8 cellular contexts compared by ENCODE assay signal in genomic region chr18:67123901-67124300, GRCh38.
"Had no signal": no experiment of that assay in that cellular context is flagged by ENCODE, and none has a peak within 500 bp of the region (broad histone marks: within the 10 kb centered on the region; RNA-seq: fewer than 3 reads in every experiment).

No MANE protein-coding gene starts in this region.

- ATAC-seq: HCT116, HepG2 had no signal

- H2AFZ ChIP-seq: GM23248 had no signal

- H3K4me3 ChIP-seq: GM23248, HAP-1 had no signal

- FAIRE-seq: HepG2 had no signal

- H3K36me3 ChIP-seq: HAP-1 had no signal

- H3K9ac ChIP-seq: GM23248 had no signal

- H3K4me1 ChIP-seq: HAP-1 had no signal

- DNase-seq: GM23248, GOT3, H7, HFFc6 had no signal

- H3K27ac ChIP-seq: GM23248, HL-60 had no signal
